Comparison of ENCODE assay signal across 12 cellular contexts in genomic region chr17:19464033-19465026, GRCh38. TPM values are rescaled to one million over a fixed set of nuclear protein-coding genes. Genes with fewer than 3 reads are reported as not detected.
A peak's percentile ranks its signal among the peaks of the same experiment; 100 is the strongest.
DNase-seq lines count a peak whose midpoint lies in the region; ATAC-seq, FAIRE-seq and TF ChIP-seq lines count a peak whose summit lies in the region.
"Had no signal": no experiment of that assay in that cellular context is flagged by ENCODE, and none has a peak within 500 bp of the region (broad histone marks: within the 10 kb centered on the region; RNA-seq: fewer than 3 reads in every experiment).

No MANE protein-coding gene starts in this region.

- H3K27ac ChIP-seq in H1 (ENCODE audit: low read depth, low read length), result no peak overlapping the region
- H3K27ac ChIP-seq in aorta (ENCODE audit: low read depth in 1 of 2, low read length in 2 of 2), result no peak overlapping the region

- H2BK20ac ChIP-seq in H1 (ENCODE audit: low read length), result peak overlapping the region; percentile 99

- no peak for DNase-seq in stimulated activated naive CD8-positive, alpha-beta T cell treated with anti-CD3 and anti-CD28 coated beads, Interleukin-15, Interleukin-2, amounts not matched to agents 100 U/mL and 50 U/mL, for 24 hours
- DNase-seq in H1 (ENCODE audit: low read depth in 1 of 2, low spot score in 2 of 2) (no peak), aorta (peak in 1 of 2 donors; percentile 58), T-helper 1 cell (no peak), DMS79 (lab: John Stamatoyannopoulos, UW) (no peak), chondrocyte (ENCODE audit: low spot score) (no peak)
- DNase-seq in naive thymus-derived CD8-positive, alpha-beta T cell, result no peak
- DNase-seq: dermis blood vessel endothelial cell, NCI-H1105 treated with DMSO at 0.1 percent for 48 hours, T-helper 9 cell, upper lobe of left lung had no signal

- TF ChIP-seq RAD21 in H1 (IDR thresholded peaks at IDR 0.05 in 1 of 2, conservative IDR thresholded peaks at IDR 0.05 in 1 of 2; ENCODE audit: low read depth in 2 of 2, low read length in 2 of 2), result no peak

- H3K23ac ChIP-seq in H1 (ENCODE audit: insufficient read length), result no peak overlapping the region

- H3K9me3 ChIP-seq in H1 (ENCODE audit: insufficient read depth in 2 of 2, low read depth in 1 of 2, low read length in 1 of 2), result no peaks in the 10 kb centered on the region
- H3K9me3 ChIP-seq in aorta (ENCODE audit: control insufficient read depth, low read length), result no peaks in the 10 kb centered on the region
- H3K9me3 ChIP-seq: upper lobe of left lung had no signal

- H2BK120ac ChIP-seq in H1 (replicated peaks; ENCODE audit: low read depth, low read length), result peak overlapping the region; percentile 62

- 91% methylated on average over 14 of the region's 14 CpGs; no CpG with 5 or more reads in 1 of the 2 experiments for WGBS in H1 (ENCODE audit: extremely low coverage in 1 of 2, insufficient coverage in 1 of 2, insufficient read length in 1 of 2, insufficient replicate concordance in 2 of 2, low coverage in 1 of 2, low lambda C conversion rate in 2 of 2, missing lambda C conversion rate in 1 of 2), 2 experiments
- WGBS in aorta, 2 donors, result 49% methylated on average over 14 of the region's 14 CpGs

- no peaks in the 10 kb centered on the region for H3K79me1 ChIP-seq in H1 (ENCODE audit: low read depth, low read length)

- FAIRE-seq in H1 (lab: Jason Lieb, UNC), result no peak

- peak overlapping the region; percentile 37; the same call in 1 of the 2 replicates for H2BK15ac ChIP-seq in H1 (ENCODE audit: low read length)

- no peak overlapping the region; the same call in 1 of the 2 replicates for H2AK5ac ChIP-seq in H1 (ENCODE audit: low read depth, low read length)

- no peaks in the 10 kb centered on the region for H3K36me3 Mint-ChIP-seq in stimulated activated naive CD8-positive, alpha-beta T cell treated with anti-CD3 and anti-CD28 coated beads, Interleukin-15, Interleukin-2, amounts not matched to agents 100 ng/mL and 50 ng/mL, for 24 hours (ENCODE audit: low read depth)
- H3K36me3 Mint-ChIP-seq in naive thymus-derived CD8-positive, alpha-beta T cell, result no peaks in the 10 kb centered on the region
- no peaks in the 10 kb centered on the region for H3K36me3 Mint-ChIP-seq in chondrocyte (ENCODE audit: low read depth)

- no peak overlapping the region for H3K4me2 ChIP-seq in H1 (ENCODE audit: insufficient read depth in 1 of 2, low read depth in 2 of 2, low read length in 2 of 2)

- POLR2A ChIA-PET in H1 (lab: Charles Lee; ENCODE audit: partially characterized antibody), result no interaction called here
- POLR2A ChIA-PET in naive thymus-derived CD8-positive, alpha-beta T cell (lab: Charles Lee), result interaction anchor here (0.6 to 0.7 kb wide), 2 partner anchors 121 to 540 kb away, joined by 3 to 5 read pairs; no protein-coding TSS in a partner anchor

- H3K9ac ChIP-seq in H1 (replicated peaks in 1 of 4; ENCODE audit: extremely low read depth in 1 of 4, low read depth in 3 of 4, low read length in 3 of 4), result no peak overlapping the region

- H2BK5ac ChIP-seq in H1 (ENCODE audit: low read depth, low read length), result peak overlapping the region; percentile 13; the same call in 1 of the 2 replicates

- intact Hi-C loops in aorta (cut with DNase I), result no loop called here

- no peaks in the 10 kb centered on the region for H4K20me1 ChIP-seq in H1 (replicated peaks in 1 of 2; ENCODE audit: control insufficient read depth in 1 of 2, insufficient read depth in 2 of 2, low read length in 2 of 2)

- ATAC-seq in stimulated activated naive CD8-positive, alpha-beta T cell treated with anti-CD3 and anti-CD28 coated beads, Interleukin-15, Interleukin-2, amounts not matched to agents 100 U/mL and 50 U/mL, for 24 hours, result no peak
- no peak for ATAC-seq in naive thymus-derived CD8-positive, alpha-beta T cell
- ATAC-seq in aorta (ENCODE audit: low FRiP score), result peak; percentile 34

- H3K27ac Mint-ChIP-seq in stimulated activated naive CD8-positive, alpha-beta T cell treated with anti-CD3 and anti-CD28 coated beads, Interleukin-15, Interleukin-2, amounts not matched to agents 100 ng/mL and 50 ng/mL, for 24 hours, result peak overlapping the region; percentile 67
- H3K27ac Mint-ChIP-seq in naive thymus-derived CD8-positive, alpha-beta T cell, result peak overlapping the region in 9 of 10 donors; percentile 53 to 95 (median 89)
- H3K27ac Mint-ChIP-seq in chondrocyte (ENCODE audit: unreplicated experiment), result no peak overlapping the region

- no peak overlapping the region for H2AFZ ChIP-seq in H1 (ENCODE audit: low read length)

- H3K36me3 ChIP-seq in H1 (ENCODE audit: control insufficient read depth in 2 of 4, insufficient read depth in 4 of 4, low read length in 3 of 4), result no peaks in the 10 kb centered on the region
- H3K36me3 ChIP-seq in aorta (ENCODE audit: control insufficient read depth in 1 of 2, insufficient read depth in 2 of 2, low read length in 1 of 2), result no peaks in the 10 kb centered on the region
- H3K36me3 ChIP-seq: upper lobe of left lung had no signal

- H3K4me3 Mint-ChIP-seq in stimulated activated naive CD8-positive, alpha-beta T cell treated with anti-CD3 and anti-CD28 coated beads, Interleukin-15, Interleukin-2, amounts not matched to agents 100 ng/mL and 50 ng/mL, for 24 hours, result no peak overlapping the region
- peak overlapping the region in 8 of 10 donors; percentile 18 to 81 (median 46) for H3K4me3 Mint-ChIP-seq in naive thymus-derived CD8-positive, alpha-beta T cell
- H3K4me3 Mint-ChIP-seq in chondrocyte (ENCODE audit: unreplicated experiment), result no peak overlapping the region

- H3K14ac ChIP-seq in H1 (ENCODE audit: insufficient read length), result no peak overlapping the region

- peak overlapping the region; percentile 92 for H4K91ac ChIP-seq in H1 (replicated peaks; ENCODE audit: insufficient read length, low read length)

- H4K8ac ChIP-seq in H1 (ENCODE audit: extremely low read depth, insufficient read depth, low read length), result no peak overlapping the region; the same call in 1 of the 2 replicates

- H2BK12ac ChIP-seq in H1 (ENCODE audit: low read depth, low read length), result peak overlapping the region; percentile 97; the same call in 1 of the 2 replicates

- no peaks in the 10 kb centered on the region for H3K27me3 Mint-ChIP-seq in stimulated activated naive CD8-positive, alpha-beta T cell treated with anti-CD3 and anti-CD28 coated beads, Interleukin-15, Interleukin-2, amounts not matched to agents 100 ng/mL and 50 ng/mL, for 24 hours
- H3K27me3 Mint-ChIP-seq in naive thymus-derived CD8-positive, alpha-beta T cell, result no peaks in the 10 kb centered on the region
- H3K27me3 Mint-ChIP-seq in chondrocyte (ENCODE audit: low read depth), result peaks cover 14% of the 10 kb centered on the region

- peaks cover 39% of the 10 kb centered on the region for H3K4me1 Mint-ChIP-seq in stimulated activated naive CD8-positive, alpha-beta T cell treated with anti-CD3 and anti-CD28 coated beads, Interleukin-15, Interleukin-2, amounts not matched to agents 100 ng/mL and 50 ng/mL, for 24 hours (ENCODE audit: low read depth)
- H3K4me1 Mint-ChIP-seq in naive thymus-derived CD8-positive, alpha-beta T cell, result peaks cover 13 to 44% (median 37%) of the 10 kb centered on the region in 4 donors
- H3K4me1 Mint-ChIP-seq in chondrocyte (ENCODE audit: low read depth), result no peaks in the 10 kb centered on the region

- CTCF ChIA-PET in H1 (lab: Charles Lee; ENCODE audit: partially characterized antibody), result interaction anchor here (1.1 to 3.0 kb wide), 3 partner anchors 17 to 192 kb away, joined by 3 to 15 read pairs (median 5); no protein-coding TSS in a partner anchor

- H3K18ac ChIP-seq in H1 (ENCODE audit: extremely low read depth, low read length), result 0 out of 2 replicates have a peak overlapping the region, but pooled peaks have one; percentile 54

- no peaks in the 10 kb centered on the region for H3K23me2 ChIP-seq in H1 (ENCODE audit: low read depth, low read length)

- H3K9me3 Mint-ChIP-seq in stimulated activated naive CD8-positive, alpha-beta T cell treated with anti-CD3 and anti-CD28 coated beads, Interleukin-15, Interleukin-2, amounts not matched to agents 100 ng/mL and 50 ng/mL, for 24 hours, result no peaks in the 10 kb centered on the region
- H3K9me3 Mint-ChIP-seq in naive thymus-derived CD8-positive, alpha-beta T cell, result no peaks in the 10 kb centered on the region
- H3K9me3 Mint-ChIP-seq in chondrocyte (ENCODE audit: low read depth), result no peaks in the 10 kb centered on the region

- H3K4me3 ChIP-seq in H1 (ENCODE audit: extremely low read depth in 1 of 4, insufficient read depth in 2 of 4, low read depth in 3 of 4, low read length in 4 of 4) (no peak overlapping the region), aorta (ENCODE audit: low read length in 2 of 2) (no peak overlapping the region)
- H3K4me3 ChIP-seq: upper lobe of left lung had no signal

- H3K79me2 ChIP-seq in H1 (ENCODE audit: control insufficient read depth in 1 of 2, insufficient read depth in 2 of 2, low read length in 2 of 2), result no peaks in the 10 kb centered on the region

- no peak for TF ChIP-seq EP300 in H1 (IDR thresholded peaks at IDR 0.05; ENCODE audit: borderline replicate concordance in 1 of 2, low read depth in 2 of 2, low read length in 2 of 2)

- peak overlapping the region; percentile 36 for H3K4ac ChIP-seq in H1 (replicated peaks; ENCODE audit: insufficient read length, low read depth, low read length)

- no peak overlapping the region for H3K56ac ChIP-seq in H1 (replicated peaks; ENCODE audit: insufficient read length, low read depth, low read length)

- no peak for TF ChIP-seq CTCF in H1 (IDR thresholded peaks at IDR 0.05; ENCODE audit: control extremely low read depth in 1 of 3, insufficient read depth in 1 of 3, low read depth in 1 of 3, low read length in 3 of 3)
- no peak for TF ChIP-seq CTCF in chondrocyte (IDR thresholded peaks at IDR 0.05)

- H4K5ac ChIP-seq in H1 (ENCODE audit: insufficient read length, low read depth, low read length), result no peak overlapping the region

- H3K27me3 ChIP-seq in H1 (replicated peaks in 1 of 4; ENCODE audit: control insufficient read depth in 3 of 4, extremely low read depth in 1 of 4, insufficient read depth in 3 of 4, low read length in 3 of 4) (no peaks in the 10 kb centered on the region), aorta (ENCODE audit: control insufficient read depth in 1 of 2, insufficient read depth in 2 of 2, low read length in 1 of 2) (no peaks in the 10 kb centered on the region)
- H3K27me3 ChIP-seq: upper lobe of left lung had no signal

- H3K4me1 ChIP-seq in H1 (replicated peaks in 1 of 4; ENCODE audit: control insufficient read depth in 3 of 4, insufficient read depth in 4 of 4, low read length in 3 of 4) (peaks cover 11 to 28% (median 23%) of the 10 kb centered on the region in 4 experiments), aorta (ENCODE audit: control insufficient read depth in 1 of 2, insufficient read depth in 2 of 2, low read length in 2 of 2) (no peaks in the 10 kb centered on the region)

- no peak for TF ChIP-seq POLR2A in H1 (IDR thresholded peaks at IDR 0.05; ENCODE audit: control extremely low read depth in 1 of 2, low read depth in 2 of 2, low read length in 2 of 2)

RNA-seq across cellular contexts. Expression of gene RNF112, which starts 53.3 kb away (rescaled TPM):
- total RNA-seq in H1 (2021; fragmentation: NEBNext Ultra II Directional; extraction: Animal tissue kit (Norgen Biotek cat#: 25700)), result 2.2 and 2.3 TPM in 2 replicates
- polyA plus RNA-seq in H1 (2011; rRNA removed) (1.1 and 1.7 TPM in 2 replicates), aorta (1 to 10 TPM; 5.1 to 7.5 TPM)
- polyA plus RNA-seq in H1 (2011; cell fraction: cytosol; rRNA removed), result 1.7 TPM
- polyA plus RNA-seq in H1 (2011; cell fraction: nucleus; rRNA removed), result 8.6 TPM
- polyA plus RNA-seq in H1 (2012, experiment 1 of 2), result 1.4 to 3.8 TPM (median 2.5 TPM) in 4 replicates
- 0.79 TPM for polyA plus RNA-seq in H1 (2012, experiment 2 of 2)
- 0.85 TPM for polyA plus RNA-seq in H1 (2013, experiment 1 of 2)
- polyA plus RNA-seq in H1 (2013, experiment 2 of 2), result 0.90 TPM
- polyA minus RNA-seq in H1 (2011; rRNA and poly(A)+ RNA removed), result 0.68 and 0.98 TPM in 2 replicates
- polyA minus RNA-seq in H1 (2011; cell fraction: cytosol; rRNA and poly(A)+ RNA removed), result 4.6 TPM
- polyA minus RNA-seq in H1 (2011; cell fraction: nucleus; rRNA and poly(A)+ RNA removed), result 1.6 TPM
- total RNA-seq in naive thymus-derived CD8-positive, alpha-beta T cell, result 1 to 10 TPM; 1.3 to 2.2 TPM
- polyA plus RNA-seq in naive thymus-derived CD8-positive, alpha-beta T cell, result under 1 TPM in 1 of 3 donors, not detected in 2; 0.22 TPM
- total RNA-seq in aorta (1 to 10 TPM; 5.4 to 9.9 TPM), chondrocyte (0.67 to 1.5 TPM (median 1.5 TPM) in 3 replicates)

Comparison
In these comparisons a context has a peak if more than half of its experiments do, and no peak if none do; other contexts are left out.
1. H3K4me3 Mint-ChIP-seq: peak in naive thymus-derived CD8-positive, alpha-beta T cell (8 of 10); none in stimulated activated naive CD8-positive, alpha-beta T cell treated with anti-CD3 and anti-CD28 coated beads, Interleukin-15, Interleukin-2, amounts not matched to agents 100 ng/mL and 50 ng/mL, for 24 hours (single experiment) and chondrocyte (single experiment).